In the genomic region with DNA sequence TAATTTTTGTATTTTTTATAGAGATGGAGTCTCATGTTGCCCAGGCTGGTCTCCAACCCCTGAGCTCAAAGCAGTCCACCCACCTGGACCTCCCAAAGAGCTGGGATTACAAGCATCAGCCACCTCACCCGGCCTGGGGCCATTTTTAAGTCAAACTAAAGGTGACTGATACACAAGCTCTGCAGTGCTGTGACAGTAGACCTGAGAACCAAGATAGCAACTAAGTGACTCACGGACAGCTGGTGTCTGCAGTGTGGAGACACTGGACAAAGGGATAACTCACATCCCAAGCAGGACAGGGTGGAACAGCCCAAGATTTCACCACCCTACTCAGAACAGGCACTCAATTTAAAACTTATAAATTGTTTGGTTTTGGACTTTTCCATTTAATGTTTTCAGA, we compare ENCODE assay signal across 21 cellular contexts.
DNase-seq lines count a peak whose midpoint lies in the region; ATAC-seq, FAIRE-seq and TF ChIP-seq lines count a peak whose summit lies in the region.
"Had no signal": no experiment of that assay in that cellular context is flagged by ENCODE, and none has a peak within 500 bp of the region (broad histone marks: within the 10 kb centered on the region; RNA-seq: fewer than 3 reads in every experiment).

No MANE protein-coding gene starts in this region.

- DNase-seq in natural killer cell treated with Interleukin-12 subunit alpha and Interleukin-12 subunit beta and Interleukin-15 and Interleukin-18, amount 100 ng/mL, for 72 hours (ENCODE audit: low spot score), result peak; percentile 28
- DNase-seq in natural killer cell (no peak), RWPE1 (ENCODE audit: low spot score) (peak; percentile 14), keratinocyte (ENCODE audit: low read depth, low spot score) (peak; percentile 90), GM19240 (ENCODE audit: insufficient read length, low spot score) (no peak), DMS153 (lab: John Stamatoyannopoulos, UW) (no peak)
- no peak for DNase-seq in activated CD8-positive, alpha-beta memory T cell treated with anti-CD3 and anti-CD28 coated beads, Interleukin-2, amount 10 ng/mL, durations not matched to agents 7 days and 5 days
- DNase-seq: 8988T; Calu3; CD4-positive, alpha-beta memory T cell; GDM1; Kasumi-1; NCI-H1417 treated with DMSO at 0.1 percent for 48 hours; NCI-H2029; NCI-H2171; NCI-H446; NCI-H69; NK-92 treated with Interleukin-12 subunit alpha and Interleukin-12 subunit beta, amount 100 ng/mL, for 24 hours had no signal

- H3K9me1 ChIP-seq in keratinocyte (ENCODE audit: control insufficient read depth, extremely low read depth, insufficient read depth, low read length), result no peaks in the 10 kb centered on the region

- POLR2A ChIA-PET in RWPE1 (lab: Yijun Ruan, JAX; ENCODE audit: low non-redundant PET), result no interaction called here

- intact Hi-C loops in natural killer cell (cut with micrococcal nuclease), result no loop called here

- no peaks in the 10 kb centered on the region for H3K36me3 ChIP-seq in keratinocyte (ENCODE audit: control insufficient read depth in 2 of 2, extremely low read depth in 1 of 2, insufficient read depth in 2 of 2, low read length in 2 of 2)

- no peaks in the 10 kb centered on the region for H4K20me1 ChIP-seq in keratinocyte (ENCODE audit: control insufficient read depth, extremely low read depth, insufficient read depth, low read length)

- H3K4me3 ChIP-seq in keratinocyte (ENCODE audit: control insufficient read depth in 2 of 3, extremely low read depth in 1 of 3, insufficient read depth in 2 of 3, low read depth in 1 of 3, low read length in 3 of 3), result no peak overlapping the region
- H3K4me3 ChIP-seq: GM12878 had no signal

- dilution Hi-C loops in keratinocyte (cut with MboI; ENCODE audit: extremely low pct_ligation_motif_present, low sequenced_read_pairs), result no loop called here

- no peak overlapping the region for H3K9ac ChIP-seq in keratinocyte (ENCODE audit: control insufficient read depth, extremely low read depth, insufficient read depth, low read length)

- ATAC-seq in natural killer cell treated with Interleukin-12 subunit alpha and Interleukin-12 subunit beta and Interleukin-15 and Interleukin-18, amount 100 ng/mL, for 72 hours, result no peak
- ATAC-seq in natural killer cell, result no peak
- ATAC-seq in activated CD8-positive, alpha-beta memory T cell treated with anti-CD3 and anti-CD28 coated beads, Interleukin-2, amount 10 ng/mL, durations not matched to agents 7 days and 5 days, result no peak
- ATAC-seq in GM21447 (IDR thresholded peaks at IDR 0.05; ENCODE audit: unreplicated experiment), result no peak
- ATAC-seq: GM12878 had no signal

- H3K36me3 Mint-ChIP-seq in natural killer cell treated with Interleukin-12 subunit alpha and Interleukin-12 subunit beta and Interleukin-15 and Interleukin-18, amount 100 ng/mL, for 72 hours, result no peaks in the 10 kb centered on the region
- no peaks in the 10 kb centered on the region for H3K36me3 Mint-ChIP-seq in natural killer cell
- H3K36me3 Mint-ChIP-seq in activated CD8-positive, alpha-beta memory T cell treated with anti-CD3 and anti-CD28 coated beads, Interleukin-2, amount 10 ng/mL, durations not matched to agents 7 days and 5 days, result no peaks in the 10 kb centered on the region
- H3K36me3 Mint-ChIP-seq: CD4-positive, alpha-beta memory T cell had no signal

- no peaks in the 10 kb centered on the region for H3K27me3 Mint-ChIP-seq in natural killer cell treated with Interleukin-12 subunit alpha and Interleukin-12 subunit beta and Interleukin-15 and Interleukin-18, amount 100 ng/mL, for 72 hours
- H3K27me3 Mint-ChIP-seq in natural killer cell (ENCODE audit: low read depth in 2 of 2), result peaks cover 3 to 6% of the 10 kb centered on the region in 2 donors
- peaks cover 7% of the 10 kb centered on the region for H3K27me3 Mint-ChIP-seq in activated CD8-positive, alpha-beta memory T cell treated with anti-CD3 and anti-CD28 coated beads, Interleukin-2, amount 10 ng/mL, durations not matched to agents 7 days and 5 days

- peak; percentile 70 for FAIRE-seq in keratinocyte (lab: Jason Lieb, UNC)
- FAIRE-seq: GM12878, H1 had no signal

- H3K4me2 ChIP-seq in keratinocyte (ENCODE audit: control insufficient read depth, extremely low read depth, insufficient read depth, low read depth, low read length), result no peak overlapping the region

- no peaks in the 10 kb centered on the region for H3K4me1 Mint-ChIP-seq in natural killer cell treated with Interleukin-12 subunit alpha and Interleukin-12 subunit beta and Interleukin-15 and Interleukin-18, amount 100 ng/mL, for 72 hours (ENCODE audit: low read depth in 2 of 2)
- H3K4me1 Mint-ChIP-seq in natural killer cell, result no peaks in the 10 kb centered on the region
- no peaks in the 10 kb centered on the region for H3K4me1 Mint-ChIP-seq in activated CD8-positive, alpha-beta memory T cell treated with anti-CD3 and anti-CD28 coated beads, Interleukin-2, amount 10 ng/mL, durations not matched to agents 7 days and 5 days
- H3K4me1 Mint-ChIP-seq: CD4-positive, alpha-beta memory T cell had no signal

- no peaks in the 10 kb centered on the region for H3K9me3 Mint-ChIP-seq in natural killer cell treated with Interleukin-12 subunit alpha and Interleukin-12 subunit beta and Interleukin-15 and Interleukin-18, amount 100 ng/mL, for 72 hours
- H3K9me3 Mint-ChIP-seq in natural killer cell, result no peaks in the 10 kb centered on the region
- H3K9me3 Mint-ChIP-seq in activated CD8-positive, alpha-beta memory T cell treated with anti-CD3 and anti-CD28 coated beads, Interleukin-2, amount 10 ng/mL, durations not matched to agents 7 days and 5 days (ENCODE audit: low read depth), result no peaks in the 10 kb centered on the region
- H3K9me3 Mint-ChIP-seq: CD4-positive, alpha-beta memory T cell had no signal

- H3K79me2 ChIP-seq in keratinocyte (ENCODE audit: control insufficient read depth, insufficient read depth, low read length), result no peaks in the 10 kb centered on the region

- no peak overlapping the region for H2AFZ ChIP-seq in keratinocyte (ENCODE audit: control insufficient read depth, low read length)

- H3K4me3 Mint-ChIP-seq in natural killer cell treated with Interleukin-12 subunit alpha and Interleukin-12 subunit beta and Interleukin-15 and Interleukin-18, amount 100 ng/mL, for 72 hours, result no peak overlapping the region
- H3K4me3 Mint-ChIP-seq in natural killer cell, result no peak overlapping the region
- no peak overlapping the region for H3K4me3 Mint-ChIP-seq in activated CD8-positive, alpha-beta memory T cell treated with anti-CD3 and anti-CD28 coated beads, Interleukin-2, amount 10 ng/mL, durations not matched to agents 7 days and 5 days
- H3K4me3 Mint-ChIP-seq: CD4-positive, alpha-beta memory T cell had no signal

- CTCF ChIA-PET in RWPE1 (lab: Yijun Ruan, JAX), result interaction anchor here (0.5 kb wide), 1 partner anchor 49 kb away, joined by 3 read pairs; no protein-coding TSS in a partner anchor
- CTCF ChIA-PET in activated CD8-positive, alpha-beta memory T cell treated with anti-CD3 and anti-CD28 coated beads, Interleukin-2, amount 10 ng/mL, durations not matched to agents 7 days and 5 days (lab: Charles Lee), result no interaction called here

- no peaks in the 10 kb centered on the region for H3K9me3 ChIP-seq in keratinocyte (ENCODE audit: control insufficient read depth, low read depth, low read length)

- no peak for TF ChIP-seq CTCF in natural killer cell (IDR thresholded peaks at IDR 0.05)
- no peak for TF ChIP-seq CTCF in RWPE1 (conservative IDR thresholded peaks at IDR 0.05; ENCODE audit: low read depth)
- no peak for TF ChIP-seq CTCF in keratinocyte (optimal IDR thresholded peaks at IDR 0.05 in 1 of 3, IDR thresholded peaks at IDR 0.05 in 1 of 3, conservative IDR thresholded peaks at IDR 0.05 in 1 of 3; ENCODE audit: extremely low read depth in 1 of 3, insufficient read depth in 2 of 3, low read length in 3 of 3)

- peaks cover 25% of the 10 kb centered on the region for H3K4me1 ChIP-seq in keratinocyte (ENCODE audit: control insufficient read depth, extremely low read depth, insufficient read depth, low read length)

- H3K27ac ChIP-seq in RWPE1, result no peak overlapping the region
- peak overlapping the region; percentile 42 for H3K27ac ChIP-seq in keratinocyte (ENCODE audit: control insufficient read depth, insufficient read depth, low read length)

- H3K27me3 ChIP-seq in keratinocyte (ENCODE audit: control insufficient read depth, extremely low read depth, insufficient read depth, low read length), result no peaks in the 10 kb centered on the region

- H3K27ac Mint-ChIP-seq in natural killer cell treated with Interleukin-12 subunit alpha and Interleukin-12 subunit beta and Interleukin-15 and Interleukin-18, amount 100 ng/mL, for 72 hours, result no peak overlapping the region
- H3K27ac Mint-ChIP-seq in natural killer cell, result no peak overlapping the region
- H3K27ac Mint-ChIP-seq in activated CD8-positive, alpha-beta memory T cell treated with anti-CD3 and anti-CD28 coated beads, Interleukin-2, amount 10 ng/mL, durations not matched to agents 7 days and 5 days, result no peak overlapping the region
- H3K27ac Mint-ChIP-seq: CD4-positive, alpha-beta memory T cell had no signal

Comparison
In these comparisons a context has a peak if more than half of its experiments do, and no peak if none do; other contexts are left out.
1. DNase-seq: peak in natural killer cell treated with Interleukin-12 subunit alpha and Interleukin-12 subunit beta and Interleukin-15 and Interleukin-18, amount 100 ng/mL, for 72 hours (single experiment), RWPE1 (single experiment) and keratinocyte (single experiment); none in natural killer cell (single experiment), activated CD8-positive, alpha-beta memory T cell treated with anti-CD3 and anti-CD28 coated beads, Interleukin-2, amount 10 ng/mL, durations not matched to agents 7 days and 5 days (single experiment), GM19240 (single experiment) and DMS153 (single experiment).